Comparison of ENCODE assay signal across 18 cellular contexts in genomic region chr2:122703676-122704075, GRCh38.
DNase-seq lines count a peak whose midpoint lies in the region; FAIRE-seq and TF ChIP-seq lines count a peak whose summit lies in the region.
"Had no signal": no experiment of that assay in that cellular context is flagged by ENCODE, and none has a peak within 500 bp of the region (broad histone marks: within the 10 kb centered on the region; RNA-seq: fewer than 3 reads in every experiment).

No MANE protein-coding gene starts in this region.

- H2BK120ac ChIP-seq in H1 (replicated peaks; ENCODE audit: low read depth, low read length) = no peak overlapping the region

- peaks cover 61% of the 10 kb centered on the region for H3K4me1 ChIP-seq in OCI-LY3 (ENCODE audit: low read length)
- no peaks in the 10 kb centered on the region for H3K4me1 ChIP-seq in H1 (replicated peaks in 1 of 4; ENCODE audit: control insufficient read depth in 3 of 4, insufficient read depth in 4 of 4, low read length in 3 of 4)
- H3K4me1 ChIP-seq in neural progenitor cell = no peaks in the 10 kb centered on the region
- H3K4me1 ChIP-seq: A549 had no signal

- H4K5ac ChIP-seq in H1 (ENCODE audit: insufficient read length, low read depth, low read length) = no peak overlapping the region

- H3K9me3 Mint-ChIP-seq in neural progenitor cell (peaks cover 2% of the 10 kb centered on the region), HFFc6 (peaks cover 15% of the 10 kb centered on the region)

- no peak for TF ChIP-seq EP300 in H1 (IDR thresholded peaks at IDR 0.05; ENCODE audit: borderline replicate concordance in 1 of 2, low read depth in 2 of 2, low read length in 2 of 2)

- H3K27me3 ChIP-seq in OCI-LY3 (ENCODE audit: low read depth, low read length) (no peaks in the 10 kb centered on the region), H1 (replicated peaks in 1 of 4; ENCODE audit: control insufficient read depth in 3 of 4, extremely low read depth in 1 of 4, insufficient read depth in 3 of 4, low read length in 3 of 4) (no peaks in the 10 kb centered on the region), neural progenitor cell (no peaks in the 10 kb centered on the region)

- no peak overlapping the region for H3K27ac Mint-ChIP-seq in neural progenitor cell
- H3K27ac Mint-ChIP-seq in HFFc6 = no peak overlapping the region
- H3K27ac Mint-ChIP-seq: CD14-positive monocyte; CD8-positive, alpha-beta T cell had no signal

- H3K4me2 ChIP-seq in OCI-LY3 (ENCODE audit: low read length) (peak overlapping the region; percentile 76), H1 (ENCODE audit: insufficient read depth in 1 of 2, low read depth in 2 of 2, low read length in 2 of 2) (no peak overlapping the region), neural progenitor cell (no peak overlapping the region)
- H3K4me2 ChIP-seq: A549 had no signal

- H3K9me3 ChIP-seq in OCI-LY3 (ENCODE audit: insufficient read depth, low read length) (peaks cover 6% of the 10 kb centered on the region; the same call in 1 of the 2 replicates), H1 (ENCODE audit: insufficient read depth in 2 of 2, low read depth in 1 of 2, low read length in 1 of 2) (no peaks in the 10 kb centered on the region), neural progenitor cell (ENCODE audit: low read depth) (no peaks in the 10 kb centered on the region)
- H3K9me3 ChIP-seq: A549 had no signal

- no peak overlapping the region for H3K14ac ChIP-seq in H1 (ENCODE audit: insufficient read length)

- H3K4me1 Mint-ChIP-seq in neural progenitor cell (no peaks in the 10 kb centered on the region), HFFc6 (ENCODE audit: low read depth) (no peaks in the 10 kb centered on the region)

- TF ChIP-seq RAD21 in H1 (IDR thresholded peaks at IDR 0.05 in 1 of 2, conservative IDR thresholded peaks at IDR 0.05 in 1 of 2; ENCODE audit: low read depth in 2 of 2, low read length in 2 of 2) = no peak

- H4K8ac ChIP-seq in H1 (ENCODE audit: extremely low read depth, insufficient read depth, low read length) = no peak overlapping the region

- FAIRE-seq in H1 (lab: Jason Lieb, UNC) = no peak
- FAIRE-seq: A549, D721Med, G401.6, GM19239 had no signal

- TF ChIP-seq CTCF in OCI-LY3 (IDR thresholded peaks at IDR 0.05; ENCODE audit: low read depth, low read length) (no peak), H1 (IDR thresholded peaks at IDR 0.05; ENCODE audit: control extremely low read depth in 1 of 3, insufficient read depth in 1 of 3, low read depth in 1 of 3, low read length in 3 of 3) (no peak), neural progenitor cell (IDR thresholded peaks at IDR 0.05) (no peak), HFFc6 (IDR thresholded peaks at IDR 0.05) (no peak)

- H3K79me2 ChIP-seq in OCI-LY3 (ENCODE audit: low read length) (no peaks in the 10 kb centered on the region), H1 (ENCODE audit: control insufficient read depth in 1 of 2, insufficient read depth in 2 of 2, low read length in 2 of 2) (no peaks in the 10 kb centered on the region), neural progenitor cell (ENCODE audit: low read depth) (no peaks in the 10 kb centered on the region)

- no peaks in the 10 kb centered on the region for H3K79me1 ChIP-seq in H1 (ENCODE audit: low read depth, low read length)

- H3K27ac ChIP-seq in OCI-LY3 (ENCODE audit: low read length) (peak overlapping the region; percentile 98), H1 (ENCODE audit: low read depth, low read length) (no peak overlapping the region), neural progenitor cell (no peak overlapping the region)
- H3K27ac ChIP-seq: A549 had no signal

- H3K27me3 Mint-ChIP-seq in neural progenitor cell (ENCODE audit: insufficient read depth, low read depth) (peaks cover 2% of the 10 kb centered on the region), HFFc6 (ENCODE audit: insufficient read depth) (no peaks in the 10 kb centered on the region)

- no peak for TF ChIP-seq POLR2A in H1 (IDR thresholded peaks at IDR 0.05; ENCODE audit: control extremely low read depth in 1 of 2, low read depth in 2 of 2, low read length in 2 of 2)

- H3K36me3 ChIP-seq in OCI-LY3 (replicated peaks; ENCODE audit: low read depth, low read length) = peaks cover 15% of the 10 kb centered on the region
- H3K36me3 ChIP-seq in H1 (ENCODE audit: control insufficient read depth in 2 of 4, insufficient read depth in 4 of 4, low read length in 3 of 4) = no peaks in the 10 kb centered on the region; a peak in 1 of 8 replicates
- no peaks in the 10 kb centered on the region for H3K36me3 ChIP-seq in neural progenitor cell

- H3K9ac ChIP-seq in OCI-LY3 (ENCODE audit: low read length) (peak overlapping the region; percentile 76), H1 (replicated peaks in 1 of 4; ENCODE audit: extremely low read depth in 1 of 4, low read depth in 3 of 4, low read length in 3 of 4) (no peak overlapping the region), neural progenitor cell (no peak overlapping the region)

- no peak overlapping the region for H3K4me3 Mint-ChIP-seq in neural progenitor cell
- H3K4me3 Mint-ChIP-seq in HFFc6 = no peak overlapping the region
- H3K4me3 Mint-ChIP-seq: CD14-positive monocyte; CD8-positive, alpha-beta T cell had no signal

- no peak overlapping the region for H3K4ac ChIP-seq in H1 (replicated peaks; ENCODE audit: insufficient read length, low read depth, low read length)

- H3K23me2 ChIP-seq in H1 (ENCODE audit: low read depth, low read length) = no peaks in the 10 kb centered on the region

- H3F3A ChIP-seq in neural progenitor cell (ENCODE audit: low read depth) = no peaks in the 10 kb centered on the region

- H2AFZ ChIP-seq in OCI-LY3 (ENCODE audit: low read depth, low read length) = peak overlapping the region; percentile 56; the same call in 1 of the 2 replicates
- H2AFZ ChIP-seq in H1 (ENCODE audit: low read length) = peak overlapping the region; percentile 9; the same call in 1 of the 2 replicates
- peak overlapping the region; percentile 45 for H2AFZ ChIP-seq in neural progenitor cell (replicated peaks)

- H2BK12ac ChIP-seq in H1 (ENCODE audit: low read depth, low read length) = no peak overlapping the region

- WGBS in H1 (ENCODE audit: extremely low coverage in 1 of 2, insufficient coverage in 1 of 2, insufficient read length in 1 of 2, insufficient replicate concordance in 2 of 2, low coverage in 1 of 2, low lambda C conversion rate in 2 of 2, missing lambda C conversion rate in 1 of 2), 2 experiments = 93% methylated on average over 1 of the region's 1 CpG; no CpG with 5 or more reads in 1 of the 2 experiments

- CTCF ChIA-PET in H1 (lab: Charles Lee; ENCODE audit: partially characterized antibody) = no interaction called here

- POLR2A ChIA-PET in H1 (lab: Charles Lee; ENCODE audit: partially characterized antibody) = no interaction called here

- H3K36me3 Mint-ChIP-seq in neural progenitor cell (no peaks in the 10 kb centered on the region), HFFc6 (ENCODE audit: low read depth) (no peaks in the 10 kb centered on the region)
- H3K36me3 Mint-ChIP-seq: CD14-positive monocyte; CD8-positive, alpha-beta T cell had no signal

- H3K4me3 ChIP-seq in OCI-LY3 (ENCODE audit: low read length) (peak overlapping the region; percentile 47), H1 (ENCODE audit: extremely low read depth in 1 of 4, insufficient read depth in 2 of 4, low read depth in 3 of 4, low read length in 4 of 4) (no peak overlapping the region), neural progenitor cell (no peak overlapping the region)
- H3K4me3 ChIP-seq: A549 had no signal

- no peak overlapping the region for H3K23ac ChIP-seq in H1 (ENCODE audit: insufficient read length)

- H4K20me1 ChIP-seq in OCI-LY3 (ENCODE audit: insufficient read depth, low read length) (no peaks in the 10 kb centered on the region), H1 (replicated peaks in 1 of 2; ENCODE audit: control insufficient read depth in 1 of 2, insufficient read depth in 2 of 2, low read length in 2 of 2) (no peaks in the 10 kb centered on the region), neural progenitor cell (ENCODE audit: low read depth) (no peaks in the 10 kb centered on the region)

- no peak overlapping the region for H2BK20ac ChIP-seq in H1 (ENCODE audit: low read length)

- H3K18ac ChIP-seq in H1 (ENCODE audit: extremely low read depth, low read length) = no peak overlapping the region

- no peak overlapping the region for H2AK5ac ChIP-seq in H1 (ENCODE audit: low read depth, low read length)

- H2BK5ac ChIP-seq in H1 (ENCODE audit: low read depth, low read length) = no peak overlapping the region

- DNase-seq in H1 (ENCODE audit: low read depth in 1 of 2, low spot score in 2 of 2) (no peak), neural progenitor cell (ENCODE audit: low spot score) (no peak), superior temporal gyrus (ENCODE audit: extremely low spot score) (peak; percentile 18), NCI-H510A (lab: John Stamatoyannopoulos, UW) (no peak), HFFc6 (no peak), iPS-NIHi11 (ENCODE audit: low spot score) (no peak)
- DNase-seq: CD8-positive, alpha-beta T cell; COR-L47; DMS153; DMS79 treated with DMSO at 0.1 percent for 48 hours; EL; IMR-90 had no signal

- H4K91ac ChIP-seq in H1 (replicated peaks; ENCODE audit: insufficient read length, low read length) = no peak overlapping the region

- H2BK15ac ChIP-seq in H1 (ENCODE audit: low read length) = no peak overlapping the region

- no peak overlapping the region for H3K56ac ChIP-seq in H1 (replicated peaks; ENCODE audit: insufficient read length, low read depth, low read length)

TF ChIP-seq in H1, 55 proteins besides CTCF, POLR2A, EP300 and RAD21:
- TF ChIP-seq CEBPB (IDR thresholded peaks at IDR 0.05; ENCODE audit: low read depth, low read length) (no peak), CBX5 (IDR thresholded peaks at IDR 0.05; ENCODE audit: low read depth, low read length) (no peak), SIN3A (conservative IDR thresholded peaks at IDR 0.05 in 1 of 2, IDR thresholded peaks at IDR 0.05 in 1 of 2; ENCODE audit: low read depth in 1 of 2, low read length in 2 of 2) (no peak), TBP (IDR thresholded peaks at IDR 0.05; ENCODE audit: low read depth, low read length) (no peak), SP1 (IDR thresholded peaks at IDR 0.05; ENCODE audit: low read depth, low read length) (no peak), CTBP2 (IDR thresholded peaks at IDR 0.05; ENCODE audit: borderline replicate concordance, insufficient read depth, insufficient read length, low read length) (no peak)
